Comparison of ENCODE assay signal across 8 cellular contexts in the genomic region with DNA sequence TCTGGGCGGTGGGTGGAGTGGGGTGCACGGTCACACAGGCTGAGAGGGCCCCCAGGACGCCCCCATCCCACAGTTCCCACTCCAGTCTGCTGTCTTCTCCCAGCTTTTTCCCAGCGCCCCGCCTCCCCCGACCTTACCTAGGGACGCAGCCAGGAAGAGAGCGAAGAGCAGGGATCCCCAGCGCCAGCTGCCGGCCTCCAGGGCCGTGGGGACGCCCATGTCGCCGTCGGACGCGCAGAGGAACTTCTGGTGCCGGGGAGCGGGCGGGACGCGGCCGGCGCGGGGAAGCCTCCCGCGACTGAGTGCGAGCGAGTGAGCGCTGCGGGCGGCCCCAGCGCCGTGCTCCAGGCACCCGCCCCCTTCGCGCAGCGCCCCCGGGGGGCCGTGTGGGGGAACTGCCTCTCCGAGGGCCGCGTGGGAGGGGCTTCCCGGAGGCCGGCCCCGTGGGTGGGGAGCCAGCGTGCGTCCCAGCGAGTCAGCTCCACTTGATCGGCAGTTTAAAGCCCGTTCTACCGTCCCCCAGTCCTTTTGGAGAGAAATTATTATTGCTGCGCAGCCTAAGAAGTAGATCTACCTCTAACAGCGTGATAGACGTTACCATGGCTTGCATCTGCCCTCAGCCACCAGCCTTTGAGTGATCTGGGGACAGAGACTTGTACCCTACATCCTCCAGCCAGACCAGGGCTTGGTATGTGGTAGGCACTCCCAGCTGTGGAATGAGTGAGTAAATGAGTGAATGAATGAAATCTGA. TPM values are rescaled to one million over a fixed set of nuclear protein-coding genes. Genes with fewer than 3 reads are reported as not detected.
DNase-seq lines count a peak whose midpoint lies in the region; ATAC-seq, FAIRE-seq and TF ChIP-seq lines count a peak whose summit lies in the region.

A gene (minus strand): TSS at position 300 of the 751 bp plus-strand sequence. CDS start 81 bp downstream, at position 219.

- peak within 1 kb of the TSS; percentile 95 for H3K27ac ChIP-seq in keratinocyte (ENCODE audit: control insufficient read depth, insufficient read depth, low read length)

- peak; percentile 92 for FAIRE-seq in keratinocyte (lab: Jason Lieb, UNC)

- peaks cover 3% of the 10 kb centered on the region for H3K79me2 ChIP-seq in keratinocyte (ENCODE audit: control insufficient read depth, insufficient read depth, low read length)

- peak within 1 kb of the TSS; percentile 88 for H3K9ac ChIP-seq in keratinocyte (ENCODE audit: control insufficient read depth, extremely low read depth, insufficient read depth, low read length)

- no peaks in the 10 kb centered on the region for H4K20me1 ChIP-seq in keratinocyte (ENCODE audit: control insufficient read depth, extremely low read depth, insufficient read depth, low read length)

- peaks cover 30% of the 10 kb centered on the region for H3K4me1 ChIP-seq in keratinocyte (ENCODE audit: control insufficient read depth, extremely low read depth, insufficient read depth, low read length)

- peak; percentile 88 for DNase-seq in GM12865 (ENCODE audit: low read depth)
- peak; percentile 74 for DNase-seq in NCI-H146 (lab: John Stamatoyannopoulos, UW)
- DNase-seq in central memory CD4-positive, alpha-beta T cell: peak; percentile 94
- DNase-seq in keratinocyte (ENCODE audit: low read depth, low spot score): no peak
- peak; percentile 95 for DNase-seq in stimulated activated CD4-positive, alpha-beta T cell treated with anti-CD3 and anti-CD28 coated beads, Interleukin-15, amount 100 ng/mL, for 24 hours

- peak within 1 kb of the TSS; percentile 98 for H3K4me2 ChIP-seq in keratinocyte (ENCODE audit: control insufficient read depth, extremely low read depth, insufficient read depth, low read depth, low read length)

- peak; percentile 84 for TF ChIP-seq CTCF in GM12865 (IDR thresholded peaks at IDR 0.05; ENCODE audit: insufficient read depth, low read depth, low read length, missing control alignments)
- TF ChIP-seq CTCF in keratinocyte (optimal IDR thresholded peaks at IDR 0.05 in 1 of 3, IDR thresholded peaks at IDR 0.05 in 1 of 3, conservative IDR thresholded peaks at IDR 0.05 in 1 of 3; ENCODE audit: extremely low read depth in 1 of 3, insufficient read depth in 2 of 3, low read length in 3 of 3): peak; percentile 69 to 78 (median 73)

- ATAC-seq in HG02623 (IDR thresholded peaks at IDR 0.05; ENCODE audit: unreplicated experiment) (peak; percentile 43), GM21526 (IDR thresholded peaks at IDR 0.05; ENCODE audit: low FRiP score, unreplicated experiment) (no peak)
- ATAC-seq in activated CD4-positive, CD25-positive, alpha-beta regulatory T cell treated with anti-CD3 and anti-CD28 coated beads, Interleukin-2, amount 50 U/mL, for 24 hours: peak; percentile 39 to 47

- H3K36me3 ChIP-seq in keratinocyte (ENCODE audit: control insufficient read depth in 2 of 2, extremely low read depth in 1 of 2, insufficient read depth in 2 of 2, low read length in 2 of 2): no peaks in the 10 kb centered on the region

- dilution Hi-C loops in keratinocyte (cut with MboI; ENCODE audit: extremely low pct_ligation_motif_present, low sequenced_read_pairs): no loop called here

- no peaks in the 10 kb centered on the region for H3K9me3 ChIP-seq in keratinocyte (ENCODE audit: control insufficient read depth, low read depth, low read length)

- H2AFZ ChIP-seq in keratinocyte (ENCODE audit: control insufficient read depth, low read length): peak within 1 kb of the TSS; percentile 97

- H3K4me3 ChIP-seq in GM12865 (ENCODE audit: low read depth, low read length) (peak within 1 kb of the TSS; percentile 74), keratinocyte (ENCODE audit: control insufficient read depth in 2 of 3, extremely low read depth in 1 of 3, insufficient read depth in 2 of 3, low read depth in 1 of 3, low read length in 3 of 3) (peak within 1 kb of the TSS; percentile 65 to 83 (median 73))

- H3K27me3 ChIP-seq in keratinocyte (ENCODE audit: control insufficient read depth, extremely low read depth, insufficient read depth, low read length): no peaks in the 10 kb centered on the region

- no peaks in the 10 kb centered on the region for H3K9me1 ChIP-seq in keratinocyte (ENCODE audit: control insufficient read depth, extremely low read depth, insufficient read depth, low read length)

RNA-seq across cellular contexts. Expression of the gene that starts here (rescaled TPM):
- 8.1 to 17.1 TPM (median 11.7 TPM) in 3 replicates for polyA plus RNA-seq in keratinocyte
- 4.8 TPM for polyA plus RNA-seq in keratinocyte (2011; ENCODE audit: low read depth)
- polyA plus RNA-seq in keratinocyte (2011; cell fraction: cytosol; rRNA removed): 7.1 and 10.7 TPM in 2 replicates
- 16.9 and 21.5 TPM in 2 replicates for polyA plus RNA-seq in keratinocyte (2011; cell fraction: nucleus; rRNA removed)
- 13.5 and 14.0 TPM in 2 replicates for polyA plus RNA-seq in keratinocyte (2012; ENCODE audit: low replicate concordance)
- polyA minus RNA-seq in keratinocyte: 11.3 to 32.3 TPM (median 16.6 TPM) in 3 replicates
- polyA minus RNA-seq in keratinocyte (2011; cell fraction: cytosol; rRNA and poly(A)+ RNA removed): 14.4 TPM
- 9.4 and 16.7 TPM in 2 replicates for polyA minus RNA-seq in keratinocyte (2011; cell fraction: nucleus; rRNA and poly(A)+ RNA removed)
